ENCODE assay signal across 19 cellular contexts in genomic region chr20:34495307-34495706, GRCh38.
"Had no signal": no experiment of that assay in that cellular context is flagged by ENCODE, and none has a peak within 500 bp of the region (broad histone marks: within the 10 kb centered on the region; RNA-seq: fewer than 3 reads in every experiment).

No MANE protein-coding gene starts in this region.

- H3K9me3 ChIP-seq: mucosa of descending colon, ovary, suprapubic skin, thyroid gland had no signal

- H3K27me3 ChIP-seq: esophagus muscularis mucosa, neural progenitor cell, ovary, right atrium auricular region, suprapubic skin, thyroid gland had no signal

- H3K27ac Mint-ChIP-seq: neural progenitor cell, type B pancreatic cell had no signal

- ATAC-seq: left colon; mucosa of descending colon; naive thymus-derived CD8-positive, alpha-beta T cell had no signal

- DNase-seq: effector CD8-positive, alpha-beta T cell; hippocampal formation; left colon; mammary epithelial cell; mucosa of descending colon; naive thymus-derived CD8-positive, alpha-beta T cell; nucleus accumbens; ovary; stimulated activated CD4-positive, alpha-beta T cell treated with anti-CD3 and anti-CD28 coated beads, Interleukin-2, amount 100 ng/mL, for 48 hours; stimulated activated naive CD4-positive, alpha-beta T cell treated with Interleukin-2 at 50 U/mL for 16 hours; thyroid gland had no signal

- H3K27me3 Mint-ChIP-seq: naive thymus-derived CD8-positive, alpha-beta T cell; type B pancreatic cell had no signal

- H3K27ac ChIP-seq: coronary artery, esophagus muscularis mucosa, neural progenitor cell, ovary, right atrium auricular region, suprapubic skin, thyroid gland had no signal

- H3K4me1 ChIP-seq: esophagus muscularis mucosa, neural progenitor cell, right atrium auricular region, suprapubic skin, thyroid gland had no signal

- H3K4me1 Mint-ChIP-seq: neural progenitor cell had no signal

- H3K4me3 ChIP-seq: coronary artery, esophagus muscularis mucosa, mucosa of descending colon, neural progenitor cell, ovary, right atrium auricular region, smooth muscle cell, suprapubic skin, thyroid gland had no signal

- FAIRE-seq: urothelium cell line had no signal

- H3K36me3 ChIP-seq: ovary had no signal

- H3K9me3 Mint-ChIP-seq: type B pancreatic cell had no signal

- H3K4me3 Mint-ChIP-seq: naive thymus-derived CD8-positive, alpha-beta T cell; neural progenitor cell; type B pancreatic cell had no signal
